ENCODE assay signal across 1 cellular context in the genomic region with DNA sequence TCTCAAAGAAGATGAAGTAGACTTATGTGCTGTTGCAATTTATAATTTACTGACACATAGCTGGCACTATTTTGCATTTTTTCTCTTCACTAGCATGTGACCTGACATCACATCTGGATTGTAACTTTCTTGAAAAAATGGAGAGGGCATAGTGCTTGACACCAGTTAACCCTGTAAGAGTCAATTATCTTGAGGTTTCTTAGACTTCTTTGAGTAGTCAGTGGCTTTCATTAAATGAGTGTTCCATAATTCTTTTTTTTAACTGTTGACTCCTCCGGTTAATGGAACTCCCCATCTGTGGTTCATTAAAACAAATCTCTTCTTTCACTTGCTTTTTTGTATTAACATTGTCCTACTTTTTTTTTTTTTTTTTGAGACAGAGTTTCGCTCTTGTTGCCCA.
TF ChIP-seq lines count a peak whose summit lies in the region.

No MANE protein-coding gene starts in this region.

TF ChIP-seq in GM12878, 131 proteins besides CTCF, POLR2A, EP300 and RAD21 (continued from another document):
- TF ChIP-seq BCL3 (IDR thresholded peaks at IDR 0.05; ENCODE audit: borderline replicate concordance, insufficient read depth, low read depth, low read length, poor library complexity, severe bottlenecking), result no peak
